In the genomic region with DNA sequence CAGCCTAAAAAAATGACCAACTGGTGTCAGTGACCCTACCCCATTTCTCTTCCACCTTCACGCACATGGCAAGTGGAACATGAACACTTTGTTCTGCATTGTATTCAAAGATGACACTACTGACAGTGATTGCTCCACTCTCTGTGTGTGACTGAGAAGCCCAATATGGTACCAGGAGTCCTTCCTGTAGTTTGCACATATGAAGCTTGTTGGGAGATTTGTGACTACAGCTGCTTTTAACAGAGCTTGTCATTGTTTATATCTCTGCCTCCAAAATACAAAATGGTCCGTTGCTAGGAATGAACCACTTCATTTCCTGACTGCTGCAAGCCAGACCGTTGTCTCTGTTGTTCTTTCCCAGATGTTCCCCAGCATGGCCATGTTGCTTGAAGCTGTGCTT, we compare ENCODE assay signal across 20 cellular contexts.
"Had no signal": no experiment of that assay in that cellular context is flagged by ENCODE, and none has a peak within 500 bp of the region (broad histone marks: within the 10 kb centered on the region; RNA-seq: fewer than 3 reads in every experiment).

No MANE protein-coding gene starts in this region.

- H3K27ac Mint-ChIP-seq: activated CD8-positive, alpha-beta T cell treated with anti-CD3 and anti-CD28 coated beads for 36 hours; activated naive CD8-positive, alpha-beta T cell treated with anti-CD3 and anti-CD28 coated beads, Interleukin-2, amount 10 ng/mL, durations not matched to agents 7 days and 5 days; activated T-helper 17 cell treated with anti-CD3 and anti-CD28 coated beads, Interleukin-2, amount 50 U/mL, for 72 hours had no signal

- H3K9me3 Mint-ChIP-seq: activated CD8-positive, alpha-beta T cell treated with anti-CD3 and anti-CD28 coated beads for 36 hours; activated naive CD8-positive, alpha-beta T cell treated with anti-CD3 and anti-CD28 coated beads, Interleukin-2, amount 10 ng/mL, durations not matched to agents 7 days and 5 days; activated T-helper 17 cell treated with anti-CD3 and anti-CD28 coated beads, Interleukin-2, amount 50 U/mL, for 72 hours had no signal

- H3K27me3 ChIP-seq: body of pancreas, colonic mucosa, hepatocyte had no signal

- H3K4me2 ChIP-seq: hepatocyte had no signal

- H3K4me1 Mint-ChIP-seq: activated naive CD8-positive, alpha-beta T cell treated with anti-CD3 and anti-CD28 coated beads, Interleukin-2, amount 10 ng/mL, durations not matched to agents 7 days and 5 days; activated T-helper 17 cell treated with anti-CD3 and anti-CD28 coated beads, Interleukin-2, amount 50 U/mL, for 72 hours had no signal

- H3K4me3 Mint-ChIP-seq: activated CD8-positive, alpha-beta T cell treated with anti-CD3 and anti-CD28 coated beads for 36 hours; activated naive CD8-positive, alpha-beta T cell treated with anti-CD3 and anti-CD28 coated beads, Interleukin-2, amount 10 ng/mL, durations not matched to agents 7 days and 5 days; activated T-helper 17 cell treated with anti-CD3 and anti-CD28 coated beads, Interleukin-2, amount 50 U/mL, for 72 hours had no signal

- H3K27ac ChIP-seq: body of pancreas, colonic mucosa, hepatocyte had no signal

- DNase-seq: activated CD4-positive, alpha-beta T cell treated with anti-CD3 and anti-CD28 coated beads for 48 hours; activated CD4-positive, CD25-positive, alpha-beta regulatory T cell; activated CD8-positive, alpha-beta T cell treated with anti-CD3 and anti-CD28 coated beads for 36 hours; activated naive CD4-positive, alpha-beta T cell treated with Interleukin-2 at 50 U/mL for 16 hours; activated naive CD8-positive, alpha-beta T cell treated with anti-CD3 and anti-CD28 coated beads, Interleukin-2, amount 10 ng/mL, durations not matched to agents 7 days and 5 days; activated T-cell treated with anti-CD3 and anti-CD28 coated beads, Interleukin-2, amount 50 U/mL, for 1 hour; amygdala; body of pancreas; central memory CD4-positive, alpha-beta T cell; colonic mucosa; erythroblast; foreskin fibroblast; left cardiac atrium; midbrain; occipital lobe; retina; stimulated activated naive CD4-positive, alpha-beta T cell; T-helper 9 cell had no signal

- H2AFZ ChIP-seq: hepatocyte had no signal

- H3K79me2 ChIP-seq: hepatocyte had no signal

- ATAC-seq: activated CD8-positive, alpha-beta T cell treated with anti-CD3 and anti-CD28 coated beads for 36 hours; activated T-helper 17 cell treated with anti-CD3 and anti-CD28 coated beads, Interleukin-2, amount 50 U/mL, for 72 hours; body of pancreas; left cardiac atrium had no signal

- H3K36me3 ChIP-seq: colonic mucosa had no signal

- H3K4me1 ChIP-seq: body of pancreas, colonic mucosa had no signal

- H3K4me3 ChIP-seq: body of pancreas, colonic mucosa, hepatocyte had no signal

- H3K27me3 Mint-ChIP-seq: activated naive CD8-positive, alpha-beta T cell treated with anti-CD3 and anti-CD28 coated beads, Interleukin-2, amount 10 ng/mL, durations not matched to agents 7 days and 5 days; activated T-helper 17 cell treated with anti-CD3 and anti-CD28 coated beads, Interleukin-2, amount 50 U/mL, for 72 hours had no signal

- H3K36me3 Mint-ChIP-seq: activated naive CD8-positive, alpha-beta T cell treated with anti-CD3 and anti-CD28 coated beads, Interleukin-2, amount 10 ng/mL, durations not matched to agents 7 days and 5 days had no signal

- H3K9me3 ChIP-seq: body of pancreas, colonic mucosa had no signal
